In genomic region chr6:157323924-157324276, GRCh38 we compare ENCODE assay signal across 8 cellular contexts. TPM values are rescaled to one million over a fixed set of nuclear protein-coding genes. Genes with fewer than 3 reads are reported as not detected.
DNase-seq lines count a peak whose midpoint lies in the region; ATAC-seq and TF ChIP-seq lines count a peak whose summit lies in the region.

No MANE protein-coding gene starts in this region.

- no peaks in the 10 kb centered on the region for H3K9me2 ChIP-seq in neural cell (ENCODE audit: insufficient read depth, low read length)

- H3F3A ChIP-seq in neural cell (ENCODE audit: insufficient read depth, low read length, poor library complexity, severe bottlenecking) = no peaks in the 10 kb centered on the region

- peak overlapping the region; percentile 61 for H3K4me2 ChIP-seq in neural cell (ENCODE audit: low read length)

- H3K4me3 ChIP-seq in AG10803 (ENCODE audit: low read length) (peak overlapping the region; percentile 96), HUES48 (ENCODE audit: low read depth, low read length) (peak overlapping the region; percentile 98), neural cell (ENCODE audit: low read length) (peak overlapping the region; percentile 89), upper lobe of left lung (peak overlapping the region; percentile 56 to 84 (median 81))

- H3K9ac ChIP-seq in HUES48 (ENCODE audit: low read depth, low read length) = peak overlapping the region; percentile 18
- H3K9ac ChIP-seq in neural cell (ENCODE audit: low read length) = peak overlapping the region; percentile 79

- peak overlapping the region; percentile 88 for H3K27ac ChIP-seq in HUES48 (ENCODE audit: low read depth, low read length)
- H3K27ac ChIP-seq in neural cell (ENCODE audit: low read length) = peak overlapping the region; percentile 84
- H3K27ac ChIP-seq in upper lobe of left lung = peak overlapping the region; percentile 91 to 93 (median 92)

- H3K27me3 ChIP-seq in HUES48 (ENCODE audit: control insufficient read depth, insufficient read depth, low read length) (0 out of 2 replicates have a peak, but pooled peaks cover 3% of the 10 kb centered on the region), neural cell (ENCODE audit: insufficient read depth, low read depth, low read length) (no peaks in the 10 kb centered on the region), upper lobe of left lung (no peaks in the 10 kb centered on the region)

- TF ChIP-seq CTCF in AG10803 (conservative IDR thresholded peaks at IDR 0.05; ENCODE audit: low read length) (peak; percentile 40), neural cell (IDR thresholded peaks at IDR 0.05; ENCODE audit: poor library complexity, severe bottlenecking) (no peak), upper lobe of left lung (IDR thresholded peaks at IDR 0.05) (no peak)

- TF ChIP-seq EP300 in neural cell (conservative IDR thresholded peaks at IDR 0.05; ENCODE audit: poor library complexity, severe bottlenecking) (no peak), upper lobe of left lung (IDR thresholded peaks at IDR 0.05) (no peak)

- 0% methylated on average over 20 to 21 of the region's 21 CpGs for WGBS in upper lobe of left lung, 2 donors

- H2AFZ ChIP-seq in neural cell (ENCODE audit: low read depth, low read length) = peak overlapping the region; percentile 79

- H3K9me3 ChIP-seq in HUES48 (ENCODE audit: control insufficient read depth, insufficient read depth, low read length) (no peaks in the 10 kb centered on the region), neural cell (ENCODE audit: low read length) (no peaks in the 10 kb centered on the region), upper lobe of left lung (no peaks in the 10 kb centered on the region)

- H3K4me1 ChIP-seq in HUES48 (ENCODE audit: control insufficient read depth, insufficient read depth, low read length) (0 out of 2 replicates have a peak, but pooled peaks cover 4% of the 10 kb centered on the region), upper lobe of left lung (peaks cover 10 to 15% (median 14%) of the 10 kb centered on the region in 4 donors)

- H4K20me1 ChIP-seq in neural cell (ENCODE audit: insufficient read depth) = no peaks in the 10 kb centered on the region

- TF ChIP-seq POLR2A in upper lobe of left lung (IDR thresholded peaks at IDR 0.05) = no peak

- H3K79me2 ChIP-seq in neural cell (replicated peaks; ENCODE audit: insufficient read depth, low read length) = peaks cover 13% of the 10 kb centered on the region

- H3K36me3 ChIP-seq in HUES48 (ENCODE audit: control insufficient read depth, insufficient read depth, low read length) = peaks cover 8% of the 10 kb centered on the region
- H3K36me3 ChIP-seq in neural cell (ENCODE audit: insufficient read depth, low read length) = no peaks in the 10 kb centered on the region
- H3K36me3 ChIP-seq in upper lobe of left lung = peaks cover 0 to 10% (median under 1%) of the 10 kb centered on the region in 4 donors

- peak; percentile 48 for TF ChIP-seq RAD21 in neural cell (conservative IDR thresholded peaks at IDR 0.05)

- ATAC-seq in GM19452 (IDR thresholded peaks at IDR 0.05; ENCODE audit: unreplicated experiment) (peak; percentile 34), upper lobe of left lung (ENCODE audit: low FRiP score in 2 of 2) (peak; percentile 84 to 88)

- DNase-seq in AG10803 (ENCODE audit: low read depth) (peak; percentile 82), fibroblast of the conjunctiva (ENCODE audit: low read depth) (peak; percentile 60), upper lobe of left lung (peak; percentile 85 to 87), NCI-H2196 (lab: John Stamatoyannopoulos, UW; ENCODE audit: unreplicated experiment) (no peak)
- peak; percentile 46 for DNase-seq in activated T-cell treated with anti-CD3 and anti-CD28 coated beads, Interleukin-2, amount 50 U/mL, for 1 hour

TF ChIP-seq in neural cell, 6 proteins besides CTCF, POLR2A, EP300 and RAD21:
- no peak for TF ChIP-seq MXI1 (conservative IDR thresholded peaks at IDR 0.05; ENCODE audit: poor library complexity, severe bottlenecking)
- peak; percentile 43 for TF ChIP-seq SMC3 (conservative IDR thresholded peaks at IDR 0.05; ENCODE audit: poor library complexity)
- no peak for TF ChIP-seq TAF1 (IDR thresholded peaks at IDR 0.05; ENCODE audit: low read depth)
- no peak for TF ChIP-seq POLR2AphosphoS5 (IDR thresholded peaks at IDR 0.05)
- TF ChIP-seq REST (IDR thresholded peaks at IDR 0.05; ENCODE audit: borderline replicate concordance) = no peak
TF ChIP-seq in neural cell: peak in this region for 1.

RNA-seq across cellular contexts. Expression of gene TMEM242, which starts 0.6 kb away (rescaled TPM):
- 17.6 and 19.4 TPM in 2 replicates for polyA plus RNA-seq in neural cell
- 14.9 and 18.9 TPM in 2 replicates for polyA minus RNA-seq in neural cell
- total RNA-seq in upper lobe of left lung = 10 to 100 TPM in 1 of 6 donors, 1 to 10 TPM in 5; 2.1 to 10.8 (median 6.5) TPM

RNA-seq across cellular contexts. Expression of gene ZDHHC14, which starts 57.1 kb away (rescaled TPM):
- 4.1 and 7.9 TPM in 2 replicates for polyA plus RNA-seq in neural cell
- polyA minus RNA-seq in neural cell = 5.9 and 7.8 TPM in 2 replicates
- 10 to 100 TPM in 3 of 6 donors, 1 to 10 TPM in 3; 5.3 to 16.5 (median 9.4) TPM for total RNA-seq in upper lobe of left lung
